Comparison of ENCODE assay signal across 28 cellular contexts in genomic region chr1:247090455-247090854, GRCh38. TPM values are rescaled to one million over a fixed set of nuclear protein-coding genes. Genes with fewer than 3 reads are reported as not detected.
"Had no signal": no experiment of that assay in that cellular context is flagged by ENCODE, and none has a peak within 500 bp of the region (broad histone marks: within the 10 kb centered on the region; RNA-seq: fewer than 3 reads in every experiment).

No MANE protein-coding gene starts in this region.

- H3K36me3 ChIP-seq: ascending aorta, Peyer's patch, SJCRH30, WERI-Rb-1 had no signal

- H3K4me2 ChIP-seq: KMS-11, SK-N-SH had no signal

- FAIRE-seq: bronchial epithelial cell had no signal

- DNase-seq: activated CD4-positive, alpha-beta T cell treated with anti-CD3 and anti-CD28 coated beads for 4 hours; activated CD4-positive, alpha-beta T cell treated with anti-CD3 and anti-CD28 coated beads, Interleukin-2, amount 50 U/mL, for 4 hours; activated CD8-positive, alpha-beta memory T cell treated with anti-CD3 and anti-CD28 coated beads, Interleukin-2, amount 50 U/mL, for 48 hours; activated CD8-positive, alpha-beta T cell treated with anti-CD3 and anti-CD28 coated beads, Interleukin-2, amount 10 ng/mL, durations not matched to agents 7 days and 5 days; activated naive CD4-positive, alpha-beta T cell treated with anti-CD3 and anti-CD28 coated beads, Interleukin-2, amount 50 U/mL, for 16 hours; activated T-cell treated with anti-CD3 and anti-CD28 coated beads, Interleukin-2, amount 50 U/mL, for 1 hour; amniotic stem cell; body of pancreas; central memory CD4-positive, alpha-beta T cell; NCI-H1092; NCI-H1417; NCI-H1930; NCI-H2171; NCI-H2227 treated with DMSO at 0.1 percent for 48 hours; NCI-H446 treated with DMSO at 0.1 percent for 48 hours; NCI-H526; OCI-M1; Peyer's patch; Right ventricle myocardium superior; SJCRH30; SK-N-SH; T-helper 1 cell; WERI-Rb-1 had no signal

- H3K27ac Mint-ChIP-seq: activated CD8-positive, alpha-beta T cell treated with anti-CD3 and anti-CD28 coated beads, Interleukin-2, amount 10 ng/mL, durations not matched to agents 7 days and 5 days had no signal

- H3K27ac ChIP-seq: ascending aorta, body of pancreas, KMS-11, Peyer's patch, RWPE1, SJCRH30 had no signal

- ATAC-seq: activated CD4-positive, CD25-positive, alpha-beta regulatory T cell treated with anti-CD3 and anti-CD28 coated beads, Interleukin-2, amount 50 U/mL, for 24 hours; activated CD8-positive, alpha-beta T cell treated with anti-CD3 and anti-CD28 coated beads, Interleukin-2, amount 10 ng/mL, durations not matched to agents 7 days and 5 days; body of pancreas had no signal

- H3K9me3 ChIP-seq: body of pancreas, Peyer's patch, SJCRH30, SK-N-SH had no signal

- H3K4me1 ChIP-seq: ascending aorta, body of pancreas, Peyer's patch, SJCRH30 had no signal

- H3K27me3 ChIP-seq: ascending aorta, body of pancreas, Peyer's patch, SJCRH30 had no signal

- H3K4me3 ChIP-seq: ascending aorta, body of pancreas, Peyer's patch, SJCRH30 had no signal

- H3K4me3 Mint-ChIP-seq: activated CD8-positive, alpha-beta T cell treated with anti-CD3 and anti-CD28 coated beads, Interleukin-2, amount 10 ng/mL, durations not matched to agents 7 days and 5 days had no signal

- H3K9ac ChIP-seq: KMS-11, SK-N-SH had no signal

RNA-seq across cellular contexts. Expression of gene ZNF670, which starts 11.8 kb away (rescaled TPM):
- total RNA-seq: ascending aorta had no signal
